8 cellular contexts compared by ENCODE assay signal in the genomic region with DNA sequence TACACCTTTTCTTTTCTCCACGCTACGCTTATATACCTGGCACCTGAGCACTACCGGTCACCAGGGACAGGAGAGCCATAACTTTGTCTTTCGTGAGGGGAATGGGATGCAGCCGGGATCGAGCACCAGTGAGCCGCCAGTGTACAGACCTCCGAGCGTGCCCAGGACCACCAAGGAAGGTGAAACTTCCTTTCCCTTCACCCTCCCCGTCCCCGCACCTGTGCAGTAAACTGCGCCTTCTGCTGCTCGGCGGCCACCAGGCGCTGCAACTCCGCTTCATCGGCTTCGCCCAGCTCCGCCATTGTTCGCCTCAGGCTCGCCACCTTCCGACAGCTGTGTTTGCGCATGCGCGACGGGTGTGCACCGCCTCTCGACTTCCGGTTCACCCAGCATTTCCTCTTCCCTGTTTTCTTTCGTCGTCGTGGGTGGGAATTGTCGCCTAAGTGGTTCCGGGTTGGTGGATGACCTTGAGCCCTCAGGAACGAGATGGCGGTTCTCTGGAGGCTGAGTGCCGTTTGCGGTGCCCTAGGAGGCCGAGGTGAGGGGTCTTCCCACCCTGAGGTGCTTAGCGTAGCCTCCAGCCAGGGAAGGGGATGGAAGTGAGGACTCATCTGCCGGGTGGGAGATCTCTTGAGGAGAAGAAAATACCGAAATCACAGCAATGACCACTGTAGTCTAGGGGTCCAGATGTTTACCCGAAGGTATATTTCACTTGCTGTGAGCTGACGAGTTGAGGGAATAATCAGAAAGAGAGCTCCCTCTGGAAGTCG. TPM values are rescaled to one million over a fixed set of nuclear protein-coding genes. Genes with fewer than 3 reads are reported as not detected.
A peak's percentile ranks its signal among the peaks of the same experiment; 100 is the strongest.
DNase-seq lines count a peak whose midpoint lies in the region; ATAC-seq, FAIRE-seq and TF ChIP-seq lines count a peak whose summit lies in the region.

A gene (plus strand): TSS at position 452 of the 770 bp plus-strand sequence. CDS start 35 bp downstream, at position 487.
A gene with protein sequence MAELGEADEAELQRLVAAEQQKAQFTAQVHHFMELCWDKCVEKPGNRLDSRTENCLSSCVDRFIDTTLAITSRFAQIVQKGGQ (minus strand): TSS at position 335 of the 770 bp plus-strand sequence. CDS start 33 bp downstream, at position 302.

- H3K27me3 ChIP-seq in adrenal gland (no peaks in the 10 kb centered on the region), heart left ventricle (no peaks in the 10 kb centered on the region), upper lobe of left lung (no peaks in the 10 kb centered on the region)

- H3K36me3 ChIP-seq in adrenal gland (replicated peaks in 1 of 2) (peaks cover 0 to 70% of the 10 kb centered on the region in 2 donors), heart left ventricle (peaks cover 0 to 77% (median 76%) of the 10 kb centered on the region in 9 donors), upper lobe of left lung (peaks cover 25 to 73% (median 46%) of the 10 kb centered on the region in 4 donors)

- H3K4me1 ChIP-seq in adrenal gland (replicated peaks in 1 of 2) (peaks cover 17 to 40% of the 10 kb centered on the region in 2 donors), heart left ventricle (peaks cover 3 to 50% (median 38%) of the 10 kb centered on the region in 12 donors), upper lobe of left lung (peaks cover 25 to 38% (median 33%) of the 10 kb centered on the region in 4 donors)

- TF ChIP-seq POLR2A in GM12892 (IDR thresholded peaks at IDR 0.05; ENCODE audit: low read depth, low read length) (peak; percentile 96), adrenal gland (IDR thresholded peaks at IDR 0.05) (peak in 1 of 2 donors; percentile 65), heart left ventricle (IDR thresholded peaks at IDR 0.05) (peak in 1 of 2 donors; percentile 65), upper lobe of left lung (IDR thresholded peaks at IDR 0.05) (peak in 1 of 4 donors; percentile 76)

- TF ChIP-seq CTCF in adrenal gland (IDR thresholded peaks at IDR 0.05), result peak in 3 of 6 experiments; percentile 26 to 52 (median 48)
- peak in 8 of 12 donors; percentile 6 to 39 (median 22) for TF ChIP-seq CTCF in heart left ventricle (IDR thresholded peaks at IDR 0.05)
- TF ChIP-seq CTCF in upper lobe of left lung (IDR thresholded peaks at IDR 0.05), result peak in 5 of 6 experiments; percentile 23 to 71 (median 48)

- TF ChIP-seq EP300 in upper lobe of left lung (IDR thresholded peaks at IDR 0.05), result no peak

- H3K4me3 ChIP-seq in adrenal gland (peak within 1 kb of the TSS; percentile 33 to 67 (median 65)), heart left ventricle (peak within 1 kb of the TSS; percentile 74 to 96 (median 90)), upper lobe of left lung (peak within 1 kb of the TSS; percentile 56 to 82 (median 73))

- peak; percentile 90 for ATAC-seq in HG02852 (IDR thresholded peaks at IDR 0.05; ENCODE audit: unreplicated experiment)
- peak; percentile 93 to 97 (median 94) for ATAC-seq in heart left ventricle
- peak; percentile 96 to 98 for ATAC-seq in upper lobe of left lung (ENCODE audit: low FRiP score in 2 of 2)

- intact Hi-C loops in adrenal gland (cut with DNase I), result loop anchor here in 1 of 2 donors (10.0 kb wide), 1 partner anchor 212 kb away; a partner anchor contains a TSS
- intact Hi-C loops in heart left ventricle (cut with DNase I), result loop anchor here in 7 of 10 donors (1.0 to 10.0 kb wide), 7 partner anchors 12 to 212 kb away; a partner anchor contains a TSS
- intact Hi-C loops in posterior cingulate gyrus (cut with DNase I), result loop anchor here (5.0 kb wide), 1 partner anchor 149 kb away; a partner anchor contains a TSS

- DNase-seq in GM12892 (ENCODE audit: insufficient read length) (peak; percentile 77), NCI-H146 (lab: John Stamatoyannopoulos, UW) (peak; percentile 98), T-helper 1 cell (peak; percentile 92 to 96 (median 95)), adrenal gland (peak; percentile 95 to 98 (median 97)), heart left ventricle (peak; percentile 96 to 97 (median 96)), posterior cingulate gyrus (peak; percentile 93 to 99 (median 96)), upper lobe of left lung (peak; percentile 94 to 97)

- peak; percentile 99 for FAIRE-seq in GM12892 (lab: Jason Lieb, UNC)

- peak within 1 kb of the TSS in 4 of 5 donors; percentile 41 to 87 (median 72) for H3K27ac ChIP-seq in adrenal gland
- H3K27ac ChIP-seq in heart left ventricle, result peak within 1 kb of the TSS; percentile 55 to 95 (median 88)
- peak within 1 kb of the TSS; percentile 77 to 84 (median 84) for H3K27ac ChIP-seq in upper lobe of left lung

- H3K9me3 ChIP-seq in adrenal gland (replicated peaks in 1 of 3), result no peaks in the 10 kb centered on the region
- no peaks in the 10 kb centered on the region for H3K9me3 ChIP-seq in heart left ventricle
- H3K9me3 ChIP-seq in upper lobe of left lung, result no peaks in the 10 kb centered on the region

- WGBS in adrenal gland, 4 donors, result 0% methylated on average over 30 to 45 of the region's 45 CpGs
- WGBS in heart left ventricle, 4 donors, result 0 to 1% (median 0%) methylated on average over 44 to 45 of the region's 45 CpGs
- 0% methylated on average over 26 to 45 of the region's 45 CpGs for WGBS in upper lobe of left lung, 2 donors

RNA-seq across cellular contexts. Expression of the first gene that starts in this region (rescaled TPM):
- polyA plus RNA-seq in GM12892 (2012; ENCODE audit: missing spikeins), result 133 TPM
- total RNA-seq in adrenal gland (100 to 1,000 TPM in 7 of 8 donors, 10 to 100 TPM in 1; 66.8 to 149 (median 119) TPM), heart left ventricle (100 to 1,000 TPM; 173 to 314 (median 245) TPM), upper lobe of left lung (100 to 1,000 TPM in 1 of 6 donors, 10 to 100 TPM in 5; 27.5 to 107 (median 78.8) TPM)
- polyA plus RNA-seq in adrenal gland (100 to 1,000 TPM in 1 of 3 donors, 10 to 100 TPM in 2; 47.6 to 128 (median 65.0) TPM), heart left ventricle (100 to 1,000 TPM; 235 to 236 TPM)

RNA-seq across cellular contexts. Expression of the second gene that starts in this region (rescaled TPM):
- polyA plus RNA-seq in GM12892 (2012; ENCODE audit: missing spikeins), result 96.8 TPM
- total RNA-seq in adrenal gland (100 to 1,000 TPM in 1 of 8 donors, 10 to 100 TPM in 7; 23.8 to 105 (median 65.4) TPM), heart left ventricle (100 to 1,000 TPM; 113 to 203 (median 148) TPM), upper lobe of left lung (10 to 100 TPM; 10.8 to 50.7 (median 31.3) TPM)
- polyA plus RNA-seq in adrenal gland (100 to 1,000 TPM in 2 of 3 donors, 10 to 100 TPM in 1; 77.8 to 145 (median 117) TPM), heart left ventricle (100 to 1,000 TPM; 210 to 327 TPM)

Comparison
In these comparisons a context has a peak if more than half of its experiments do, and no peak if none do; other contexts are left out.
1. Peak in every context shown above with its lines: DNase-seq, ATAC-seq, H3K4me3 ChIP-seq and H3K27ac ChIP-seq.